Comparison of ENCODE assay signal across 2 cellular contexts in the genomic region with DNA sequence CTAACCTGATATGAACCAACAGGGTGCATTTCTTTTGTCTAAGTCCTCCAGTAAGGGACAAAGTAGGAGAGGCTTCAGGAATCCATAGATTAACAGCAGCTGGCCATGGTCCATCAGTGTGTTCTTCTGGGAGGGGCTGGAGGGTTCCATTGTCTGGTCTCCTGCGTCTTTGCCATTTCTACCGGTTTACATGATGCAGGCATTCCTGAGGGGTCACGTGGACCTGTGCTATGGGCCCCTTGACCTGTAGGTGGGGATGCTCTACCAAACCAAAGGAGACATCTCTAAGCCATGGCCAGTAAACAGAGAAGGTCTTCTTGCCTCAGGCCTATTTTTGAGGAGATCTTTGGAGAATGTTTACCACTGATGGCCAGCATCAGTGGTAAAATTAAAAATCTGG.
TF ChIP-seq lines count a peak whose summit lies in the region.

No MANE protein-coding gene starts in this region.

TF ChIP-seq in SK-N-SH, 30 proteins besides CTCF, POLR2A, EP300 and RAD21 (continued from another document):
- TF ChIP-seq, protein P1, sequence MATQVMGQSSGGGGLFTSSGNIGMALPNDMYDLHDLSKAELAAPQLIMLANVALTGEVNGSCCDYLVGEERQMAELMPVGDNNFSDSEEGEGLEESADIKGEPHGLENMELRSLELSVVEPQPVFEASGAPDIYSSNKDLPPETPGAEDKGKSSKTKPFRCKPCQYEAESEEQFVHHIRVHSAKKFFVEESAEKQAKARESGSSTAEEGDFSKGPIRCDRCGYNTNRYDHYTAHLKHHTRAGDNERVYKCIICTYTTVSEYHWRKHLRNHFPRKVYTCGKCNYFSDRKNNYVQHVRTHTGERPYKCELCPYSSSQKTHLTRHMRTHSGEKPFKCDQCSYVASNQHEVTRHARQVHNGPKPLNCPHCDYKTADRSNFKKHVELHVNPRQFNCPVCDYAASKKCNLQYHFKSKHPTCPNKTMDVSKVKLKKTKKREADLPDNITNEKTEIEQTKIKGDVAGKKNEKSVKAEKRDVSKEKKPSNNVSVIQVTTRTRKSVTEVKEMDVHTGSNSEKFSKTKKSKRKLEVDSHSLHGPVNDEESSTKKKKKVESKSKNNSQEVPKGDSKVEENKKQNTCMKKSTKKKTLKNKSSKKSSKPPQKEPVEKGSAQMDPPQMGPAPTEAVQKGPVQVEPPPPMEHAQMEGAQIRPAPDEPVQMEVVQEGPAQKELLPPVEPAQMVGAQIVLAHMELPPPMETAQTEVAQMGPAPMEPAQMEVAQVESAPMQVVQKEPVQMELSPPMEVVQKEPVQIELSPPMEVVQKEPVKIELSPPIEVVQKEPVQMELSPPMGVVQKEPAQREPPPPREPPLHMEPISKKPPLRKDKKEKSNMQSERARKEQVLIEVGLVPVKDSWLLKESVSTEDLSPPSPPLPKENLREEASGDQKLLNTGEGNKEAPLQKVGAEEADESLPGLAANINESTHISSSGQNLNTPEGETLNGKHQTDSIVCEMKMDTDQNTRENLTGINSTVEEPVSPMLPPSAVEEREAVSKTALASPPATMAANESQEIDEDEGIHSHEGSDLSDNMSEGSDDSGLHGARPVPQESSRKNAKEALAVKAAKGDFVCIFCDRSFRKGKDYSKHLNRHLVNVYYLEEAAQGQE (IDR thresholded peaks at IDR 0.05; ENCODE audit: low read depth, low read length), result no peak

TF ChIP-seq in SK-N-SH treated with all-trans-retinoic acid at 6 μM for 48 hours, 23 proteins besides CTCF, POLR2A, EP300 and RAD21 (continued from another document):
- TF ChIP-seq, protein P2, sequence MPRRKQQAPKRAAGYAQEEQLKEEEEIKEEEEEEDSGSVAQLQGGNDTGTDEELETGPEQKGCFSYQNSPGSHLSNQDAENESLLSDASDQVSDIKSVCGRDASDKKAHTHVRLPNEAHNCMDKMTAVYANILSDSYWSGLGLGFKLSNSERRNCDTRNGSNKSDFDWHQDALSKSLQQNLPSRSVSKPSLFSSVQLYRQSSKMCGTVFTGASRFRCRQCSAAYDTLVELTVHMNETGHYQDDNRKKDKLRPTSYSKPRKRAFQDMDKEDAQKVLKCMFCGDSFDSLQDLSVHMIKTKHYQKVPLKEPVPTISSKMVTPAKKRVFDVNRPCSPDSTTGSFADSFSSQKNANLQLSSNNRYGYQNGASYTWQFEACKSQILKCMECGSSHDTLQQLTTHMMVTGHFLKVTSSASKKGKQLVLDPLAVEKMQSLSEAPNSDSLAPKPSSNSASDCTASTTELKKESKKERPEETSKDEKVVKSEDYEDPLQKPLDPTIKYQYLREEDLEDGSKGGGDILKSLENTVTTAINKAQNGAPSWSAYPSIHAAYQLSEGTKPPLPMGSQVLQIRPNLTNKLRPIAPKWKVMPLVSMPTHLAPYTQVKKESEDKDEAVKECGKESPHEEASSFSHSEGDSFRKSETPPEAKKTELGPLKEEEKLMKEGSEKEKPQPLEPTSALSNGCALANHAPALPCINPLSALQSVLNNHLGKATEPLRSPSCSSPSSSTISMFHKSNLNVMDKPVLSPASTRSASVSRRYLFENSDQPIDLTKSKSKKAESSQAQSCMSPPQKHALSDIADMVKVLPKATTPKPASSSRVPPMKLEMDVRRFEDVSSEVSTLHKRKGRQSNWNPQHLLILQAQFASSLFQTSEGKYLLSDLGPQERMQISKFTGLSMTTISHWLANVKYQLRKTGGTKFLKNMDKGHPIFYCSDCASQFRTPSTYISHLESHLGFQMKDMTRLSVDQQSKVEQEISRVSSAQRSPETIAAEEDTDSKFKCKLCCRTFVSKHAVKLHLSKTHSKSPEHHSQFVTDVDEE (CRISPR knock-in tag; IDR thresholded peaks at IDR 0.05), result no peak
- TF ChIP-seq ARNTL (CRISPR knock-in tag; IDR thresholded peaks at IDR 0.05; ENCODE audit: borderline replicate concordance, low read depth) (no peak), ZNF70 (CRISPR knock-in tag; IDR thresholded peaks at IDR 0.05) (no peak), PPARA (CRISPR knock-in tag; IDR thresholded peaks at IDR 0.05; ENCODE audit: borderline replicate concordance) (no peak), SNAI2 (CRISPR knock-in tag; IDR thresholded peaks at IDR 0.05) (no peak), OSR1 (CRISPR knock-in tag; IDR thresholded peaks at IDR 0.05) (no peak), ISL1 (CRISPR knock-in tag; IDR thresholded peaks at IDR 0.05) (no peak)
- TF ChIP-seq, protein P3, sequence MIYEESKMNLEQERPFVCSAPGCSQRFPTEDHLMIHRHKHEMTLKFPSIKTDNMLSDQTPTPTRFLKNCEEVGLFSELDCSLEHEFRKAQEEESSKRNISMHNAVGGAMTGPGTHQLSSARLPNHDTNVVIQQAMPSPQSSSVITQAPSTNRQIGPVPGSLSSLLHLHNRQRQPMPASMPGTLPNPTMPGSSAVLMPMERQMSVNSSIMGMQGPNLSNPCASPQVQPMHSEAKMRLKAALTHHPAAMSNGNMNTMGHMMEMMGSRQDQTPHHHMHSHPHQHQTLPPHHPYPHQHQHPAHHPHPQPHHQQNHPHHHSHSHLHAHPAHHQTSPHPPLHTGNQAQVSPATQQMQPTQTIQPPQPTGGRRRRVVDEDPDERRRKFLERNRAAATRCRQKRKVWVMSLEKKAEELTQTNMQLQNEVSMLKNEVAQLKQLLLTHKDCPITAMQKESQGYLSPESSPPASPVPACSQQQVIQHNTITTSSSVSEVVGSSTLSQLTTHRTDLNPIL (CRISPR knock-in tag; IDR thresholded peaks at IDR 0.05; ENCODE audit: low read depth), result no peak
